ENCODE assay signal across 23 cellular contexts in the genomic region with DNA sequence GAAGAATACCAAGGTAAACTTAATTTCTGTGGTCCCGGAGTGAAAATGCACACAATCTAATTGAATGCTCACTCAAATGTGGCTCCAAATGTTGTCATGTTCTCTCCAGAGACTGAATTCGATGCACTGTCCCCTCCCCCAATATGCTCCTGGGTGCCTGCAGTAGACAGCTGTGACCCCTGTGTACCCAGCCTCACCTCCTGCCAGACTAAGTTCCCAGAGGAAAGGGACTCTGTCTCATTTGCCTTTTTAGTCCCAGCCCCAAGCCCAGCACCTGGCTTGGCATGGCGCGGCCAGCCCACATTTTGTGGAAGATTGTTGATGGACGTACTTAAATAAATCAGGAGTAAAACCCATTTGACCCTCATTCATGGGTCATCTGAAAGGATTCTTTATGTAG.
"Had no signal": no experiment of that assay in that cellular context is flagged by ENCODE, and none has a peak within 500 bp of the region (broad histone marks: within the 10 kb centered on the region; RNA-seq: fewer than 3 reads in every experiment).

No MANE protein-coding gene starts in this region.

- H3K27me3 ChIP-seq: ovary, right lobe of liver, stomach, thyroid gland, tibial nerve, upper lobe of left lung, vagina had no signal

- H3K9me3 ChIP-seq: ovary, psoas muscle, right lobe of liver, sigmoid colon, stomach, thoracic aorta, thyroid gland, tibial nerve, upper lobe of left lung, vagina had no signal

- H3K36me3 ChIP-seq: neural progenitor cell, ovary, right lobe of liver, sigmoid colon, stomach, thoracic aorta, thyroid gland, tibial nerve, upper lobe of left lung, vagina had no signal

- ATAC-seq: psoas muscle; right cardiac atrium; right lobe of liver; stimulated activated effector memory CD8-positive, alpha-beta T cell treated with anti-CD3 and anti-CD28 coated beads, Interleukin-12 subunit alpha, Interleukin-12 subunit beta, amount 100 ng/mL, for 72 hours; stimulated activated naive B cell treated with anti-CD40 and anti-IgM and Interleukin-4, amounts not matched to agents 10 μg/mL and 1 μg/mL and 100 μg/mL, for 72 hours had no signal

- H3K27ac ChIP-seq: neural progenitor cell, ovary, parathyroid adenoma, psoas muscle, right lobe of liver, sigmoid colon, stomach, thoracic aorta, thyroid gland, tibial nerve, upper lobe of left lung, vagina had no signal

- H3K4me3 ChIP-seq: neural progenitor cell, ovary, psoas muscle, right lobe of liver, sigmoid colon, stomach, thoracic aorta, thyroid gland, tibial nerve, upper lobe of left lung, vagina had no signal

- FAIRE-seq: small intestine had no signal

- DNase-seq: occipital lobe; ovary; psoas muscle; right cardiac atrium; right lobe of liver; sigmoid colon; small intestine; stimulated activated CD4-positive, alpha-beta T cell treated with anti-CD3 and anti-CD28 coated beads, Interleukin-15, amount 100 ng/mL, for 24 hours; stimulated activated CD4-positive, alpha-beta T cell treated with anti-CD3 and anti-CD28 coated beads, Interleukin-2, amount 100 ng/mL, for 24 hours; stimulated activated CD4-positive, alpha-beta T cell treated with anti-CD3 and anti-CD28 coated beads, Interleukin-2, amount 100 ng/mL, for 48 hours; stimulated activated CD4-positive, alpha-beta T cell treated with anti-CD3 and anti-CD28 coated beads, Interleukin-4, amount 100 ng/mL, for 24 hours; stimulated activated naive B cell treated with anti-CD40 and anti-IgM and Interleukin-4, amounts not matched to agents 10 μg/mL and 1 μg/mL and 100 μg/mL, for 72 hours; stimulated activated naive CD4-positive, alpha-beta T cell treated with Interleukin-2 at 50 U/mL for 16 hours; stomach; thyroid gland; trophoblast cell; upper lobe of left lung had no signal

- H3K9ac ChIP-seq: neural progenitor cell, parathyroid adenoma had no signal

- H3K4me1 ChIP-seq: neural progenitor cell, thyroid gland, vagina had no signal

- H3K4me2 ChIP-seq: neural progenitor cell had no signal
